ENCODE assay signal across 1 cellular context in the genomic region with DNA sequence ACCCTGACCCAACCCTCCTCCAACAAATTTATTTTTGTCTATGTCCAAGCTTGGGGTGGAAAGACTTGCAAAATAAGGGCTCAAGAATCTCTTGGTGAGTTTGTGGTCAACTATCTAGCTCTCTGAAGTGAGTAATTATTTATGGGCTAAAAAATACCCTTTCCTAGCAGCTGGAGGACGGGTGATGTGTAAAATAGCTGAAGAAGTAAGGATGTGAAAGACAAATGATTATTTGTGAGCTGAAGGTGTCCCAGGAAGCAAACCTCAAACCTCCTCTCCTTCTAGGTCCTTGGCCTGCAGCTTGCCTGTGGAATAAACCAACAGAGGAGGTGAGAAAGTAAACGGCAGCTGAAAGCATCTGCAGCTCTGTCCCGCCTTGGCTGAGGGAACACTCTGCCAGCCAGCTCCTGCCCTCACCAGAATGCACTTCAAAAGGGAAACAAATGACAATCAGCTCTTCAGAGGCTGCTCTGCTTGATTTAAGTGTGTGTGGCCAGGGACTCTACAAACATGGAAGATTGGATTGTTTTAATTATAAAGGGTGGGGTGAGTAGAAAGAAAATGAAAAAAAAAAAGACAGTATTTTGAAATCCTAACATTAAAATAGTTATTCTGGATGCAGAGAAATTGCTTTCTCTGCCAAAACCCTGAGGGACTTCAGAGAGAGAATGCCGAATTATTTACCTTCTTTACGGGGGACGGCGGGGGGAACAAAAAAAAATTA.
TF ChIP-seq lines count a peak whose summit lies in the region.

No MANE protein-coding gene starts in this region.

TF ChIP-seq in GM12878, 131 proteins besides CTCF, POLR2A, EP300 and RAD21 (continued from another document):
- TF ChIP-seq, protein P1, sequence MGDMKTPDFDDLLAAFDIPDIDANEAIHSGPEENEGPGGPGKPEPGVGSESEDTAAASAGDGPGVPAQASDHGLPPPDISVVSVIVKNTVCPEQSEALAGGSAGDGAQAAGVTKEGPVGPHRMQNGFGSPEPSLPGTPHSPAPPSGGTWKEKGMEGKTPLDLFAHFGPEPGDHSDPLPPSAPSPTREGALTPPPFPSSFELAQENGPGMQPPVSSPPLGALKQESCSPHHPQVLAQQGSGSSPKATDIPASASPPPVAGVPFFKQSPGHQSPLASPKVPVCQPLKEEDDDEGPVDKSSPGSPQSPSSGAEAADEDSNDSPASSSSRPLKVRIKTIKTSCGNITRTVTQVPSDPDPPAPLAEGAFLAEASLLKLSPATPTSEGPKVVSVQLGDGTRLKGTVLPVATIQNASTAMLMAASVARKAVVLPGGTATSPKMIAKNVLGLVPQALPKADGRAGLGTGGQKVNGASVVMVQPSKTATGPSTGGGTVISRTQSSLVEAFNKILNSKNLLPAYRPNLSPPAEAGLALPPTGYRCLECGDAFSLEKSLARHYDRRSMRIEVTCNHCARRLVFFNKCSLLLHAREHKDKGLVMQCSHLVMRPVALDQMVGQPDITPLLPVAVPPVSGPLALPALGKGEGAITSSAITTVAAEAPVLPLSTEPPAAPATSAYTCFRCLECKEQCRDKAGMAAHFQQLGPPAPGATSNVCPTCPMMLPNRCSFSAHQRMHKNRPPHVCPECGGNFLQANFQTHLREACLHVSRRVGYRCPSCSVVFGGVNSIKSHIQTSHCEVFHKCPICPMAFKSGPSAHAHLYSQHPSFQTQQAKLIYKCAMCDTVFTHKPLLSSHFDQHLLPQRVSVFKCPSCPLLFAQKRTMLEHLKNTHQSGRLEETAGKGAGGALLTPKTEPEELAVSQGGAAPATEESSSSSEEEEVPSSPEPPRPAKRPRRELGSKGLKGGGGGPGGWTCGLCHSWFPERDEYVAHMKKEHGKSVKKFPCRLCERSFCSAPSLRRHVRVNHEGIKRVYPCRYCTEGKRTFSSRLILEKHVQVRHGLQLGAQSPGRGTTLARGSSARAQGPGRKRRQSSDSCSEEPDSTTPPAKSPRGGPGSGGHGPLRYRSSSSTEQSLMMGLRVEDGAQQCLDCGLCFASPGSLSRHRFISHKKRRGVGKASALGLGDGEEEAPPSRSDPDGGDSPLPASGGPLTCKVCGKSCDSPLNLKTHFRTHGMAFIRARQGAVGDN (IDR thresholded peaks at IDR 0.05) = no peak
- TF ChIP-seq, protein P2, sequence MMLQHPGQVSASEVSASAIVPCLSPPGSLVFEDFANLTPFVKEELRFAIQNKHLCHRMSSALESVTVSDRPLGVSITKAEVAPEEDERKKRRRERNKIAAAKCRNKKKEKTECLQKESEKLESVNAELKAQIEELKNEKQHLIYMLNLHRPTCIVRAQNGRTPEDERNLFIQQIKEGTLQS (IDR thresholded peaks at IDR 0.05; ENCODE audit: borderline replicate concordance, extremely low read depth, low read depth, low read length) = no peak
- no peak for TF ChIP-seq SIX5 (IDR thresholded peaks at IDR 0.05; ENCODE audit: low read depth, low read length, severe bottlenecking)
- no peak for TF ChIP-seq POLR2AphosphoS5 (IDR thresholded peaks at IDR 0.05; ENCODE audit: low read length)
- no peak for TF ChIP-seq NR2C2 (IDR thresholded peaks at IDR 0.05; ENCODE audit: borderline replicate concordance, control insufficient read depth, insufficient read length, low read depth)
